ENCODE assay signal across 8 cellular contexts in the genomic region with DNA sequence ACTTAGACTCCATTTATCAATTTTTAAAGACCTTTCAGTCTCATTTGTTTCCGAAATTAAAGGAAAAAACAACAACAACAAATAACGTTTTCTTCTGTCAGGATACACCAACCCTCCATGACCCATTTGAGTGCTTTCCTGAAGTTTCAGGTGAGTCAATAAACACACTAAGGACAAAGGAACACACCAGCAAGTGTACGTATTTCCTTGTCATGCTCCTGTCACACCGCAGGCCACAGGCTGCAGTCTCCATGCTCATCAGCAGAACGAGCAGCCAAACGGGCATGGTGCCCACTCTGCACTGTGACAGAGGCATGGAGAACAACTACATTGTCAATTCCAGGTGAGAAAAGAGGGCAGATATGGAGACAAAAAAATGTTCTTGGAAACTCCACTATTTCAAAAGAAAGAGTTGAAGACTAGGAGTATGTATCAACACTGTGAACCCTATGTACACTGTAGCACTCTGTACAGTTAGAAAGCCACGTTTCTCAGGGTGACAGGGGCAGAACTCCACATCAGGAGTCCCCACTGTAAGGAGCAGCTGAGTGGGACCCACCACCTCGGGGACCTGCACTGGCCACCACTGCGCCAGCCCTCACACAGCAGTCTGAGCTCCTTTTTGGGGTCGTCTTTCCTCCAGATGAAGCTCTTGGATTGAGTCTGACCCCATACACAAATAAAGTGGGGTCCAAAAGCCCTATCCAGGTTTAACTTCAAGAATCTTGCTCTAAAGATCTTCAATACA. TPM values are rescaled to one million over a fixed set of nuclear protein-coding genes. Genes with fewer than 3 reads are reported as not detected.
DNase-seq lines count a peak whose midpoint lies in the region; ATAC-seq lines count a peak whose summit lies in the region.

No MANE protein-coding gene starts in this region.

- H4K5ac ChIP-seq in mesendoderm (ENCODE audit: low read length): no peak overlapping the region

- H3K27ac ChIP-seq in mesendoderm (ENCODE audit: low read depth, low read length): no peak overlapping the region
- H3K27ac ChIP-seq in aorta (ENCODE audit: low read depth in 1 of 2, low read length in 2 of 2): peak overlapping the region; percentile 47 to 96

- H2BK120ac ChIP-seq in mesendoderm (ENCODE audit: low read depth, low read length): no peak overlapping the region

- peak overlapping the region; percentile 15 for H3K9ac ChIP-seq in mesendoderm (ENCODE audit: low read length)

- H3K27ac Mint-ChIP-seq in activated naive CD4-positive, alpha-beta T cell treated with anti-CD3 and anti-CD28 coated beads, Interleukin-2, amount 10 ng/mL, durations not matched to agents 7 days and 5 days: peak overlapping the region; percentile 43
- H3K27ac Mint-ChIP-seq in activated naive CD4-positive, alpha-beta T cell treated with anti-CD3 and anti-CD28 coated beads, Interleukin-2, amount 50 U/mL, for 72 hours: peak overlapping the region in 1 of 2 donors; percentile 5

- no peak overlapping the region for H2BK15ac ChIP-seq in mesendoderm (replicated peaks; ENCODE audit: low read depth)

- H3K79me2 ChIP-seq in mesendoderm (ENCODE audit: control insufficient read depth, insufficient read depth, low read length): peaks cover 69% of the 10 kb centered on the region

- H3K27me3 Mint-ChIP-seq in activated naive CD4-positive, alpha-beta T cell treated with anti-CD3 and anti-CD28 coated beads, Interleukin-2, amount 10 ng/mL, durations not matched to agents 7 days and 5 days: no peaks in the 10 kb centered on the region

- H2AK5ac ChIP-seq in mesendoderm (ENCODE audit: low read length): peak overlapping the region; percentile 66

- H3K4me2 ChIP-seq in mesendoderm (ENCODE audit: low read length): no peak overlapping the region

- H3K27me3 ChIP-seq in mesendoderm (ENCODE audit: insufficient read depth, low read length, poor library complexity) (no peaks in the 10 kb centered on the region), aorta (ENCODE audit: control insufficient read depth in 1 of 2, insufficient read depth in 2 of 2, low read length in 1 of 2) (no peaks in the 10 kb centered on the region)

- WGBS in mesendoderm (ENCODE audit: extremely low coverage, insufficient coverage, low lambda C conversion rate): no CpG with 5 or more reads among the region's 10 CpGs
- 37 to 41% methylated on average over 10 of the region's 10 CpGs for WGBS in aorta, 2 donors

- H3K9me3 ChIP-seq in aorta (ENCODE audit: control insufficient read depth, low read length): no peaks in the 10 kb centered on the region

- H3K36me3 Mint-ChIP-seq in activated naive CD4-positive, alpha-beta T cell treated with anti-CD3 and anti-CD28 coated beads, Interleukin-2, amount 10 ng/mL, durations not matched to agents 7 days and 5 days: peaks cover 24% of the 10 kb centered on the region
- H3K36me3 Mint-ChIP-seq in activated naive CD4-positive, alpha-beta T cell treated with anti-CD3 and anti-CD28 coated beads, Interleukin-2, amount 50 U/mL, for 72 hours: peaks cover 9 to 22% of the 10 kb centered on the region in 2 donors

- H2BK5ac ChIP-seq in mesendoderm (ENCODE audit: low read length): no peak overlapping the region

- H3K23ac ChIP-seq in mesendoderm (ENCODE audit: low read length): no peak overlapping the region

- peak overlapping the region; percentile 61 for H3K4me3 Mint-ChIP-seq in activated naive CD4-positive, alpha-beta T cell treated with anti-CD3 and anti-CD28 coated beads, Interleukin-2, amount 10 ng/mL, durations not matched to agents 7 days and 5 days

- DNase-seq in activated naive CD4-positive, alpha-beta T cell treated with anti-CD3 and anti-CD28 coated beads, Interleukin-2, amount 10 ng/mL, durations not matched to agents 7 days and 5 days: no peak
- DNase-seq in activated naive CD4-positive, alpha-beta T cell treated with anti-CD3 and anti-CD28 coated beads, Interleukin-2, amount 50 U/mL, for 72 hours (ENCODE audit: low spot score in 2 of 2): no peak
- DNase-seq in cerebellar cortex (ENCODE audit: low spot score) (peak; percentile 76), mesendoderm (no peak), aorta (peak; percentile 63 to 80), HuH-7.5 (ENCODE audit: low spot score) (no peak), RPMI8226 (no peak)

- no peaks in the 10 kb centered on the region for H3K9me3 Mint-ChIP-seq in activated naive CD4-positive, alpha-beta T cell treated with anti-CD3 and anti-CD28 coated beads, Interleukin-2, amount 10 ng/mL, durations not matched to agents 7 days and 5 days
- no peaks in the 10 kb centered on the region for H3K9me3 Mint-ChIP-seq in activated naive CD4-positive, alpha-beta T cell treated with anti-CD3 and anti-CD28 coated beads, Interleukin-2, amount 50 U/mL, for 72 hours

- H3K4me1 ChIP-seq in mesendoderm (ENCODE audit: control insufficient read depth, low read depth, low read length) (peaks cover 25% of the 10 kb centered on the region), aorta (ENCODE audit: control insufficient read depth in 1 of 2, insufficient read depth in 2 of 2, low read length in 2 of 2) (peaks cover 0 to 4% of the 10 kb centered on the region in 2 donors)

- H3K56ac ChIP-seq in mesendoderm (ENCODE audit: low read length): peak overlapping the region; percentile 76

- intact Hi-C loops in aorta (cut with DNase I): loop anchor here (5.0 to 10.0 kb wide), 3 partner anchors 54 to 264 kb away; partner anchors contain the start of genes SUMO3 (in 2 of the 2) and UBE2G2 (in 1 of the 2)

- H3K4me3 ChIP-seq in mesendoderm (ENCODE audit: low read length) (no peak overlapping the region), aorta (ENCODE audit: low read length in 2 of 2) (peak overlapping the region in 1 of 2 donors; percentile 35)

- no peak for ATAC-seq in activated naive CD4-positive, alpha-beta T cell treated with anti-CD3 and anti-CD28 coated beads, Interleukin-2, amount 50 U/mL, for 72 hours
- ATAC-seq in aorta (ENCODE audit: low FRiP score) (no peak), GM21528 (IDR thresholded peaks at IDR 0.05; ENCODE audit: low FRiP score, unreplicated experiment) (no peak)

- H3K79me1 ChIP-seq in mesendoderm (ENCODE audit: low read length): peaks cover 24% of the 10 kb centered on the region

- no peak overlapping the region for H3K18ac ChIP-seq in mesendoderm (ENCODE audit: low read length)

- H3K4me1 Mint-ChIP-seq in activated naive CD4-positive, alpha-beta T cell treated with anti-CD3 and anti-CD28 coated beads, Interleukin-2, amount 10 ng/mL, durations not matched to agents 7 days and 5 days: peaks cover 81% of the 10 kb centered on the region

- no peaks in the 10 kb centered on the region for H3K36me3 ChIP-seq in mesendoderm (ENCODE audit: control insufficient read depth, insufficient read depth, low read length)
- H3K36me3 ChIP-seq in aorta (ENCODE audit: control insufficient read depth in 1 of 2, insufficient read depth in 2 of 2, low read length in 1 of 2): no peaks in the 10 kb centered on the region

- CTCF ChIA-PET in activated naive CD4-positive, alpha-beta T cell treated with anti-CD3 and anti-CD28 coated beads, Interleukin-2, amount 10 ng/mL, durations not matched to agents 7 days and 5 days (lab: Charles Lee): interaction anchor here (7.3 kb wide), 1 partner anchor 71 kb away, joined by 93 read pairs; the partner anchor contains the start of gene UBE2G2

- H3K4ac ChIP-seq in mesendoderm (ENCODE audit: low read depth, low read length): no peak overlapping the region

- no peak overlapping the region for H4K8ac ChIP-seq in mesendoderm (ENCODE audit: low read depth, low read length)

RNA-seq across cellular contexts. Expression of gene PTTG1IP, which starts 2.6 kb away (rescaled TPM):
- total RNA-seq in activated naive CD4-positive, alpha-beta T cell treated with anti-CD3 and anti-CD28 coated beads, Interleukin-2, amount 50 U/mL, for 72 hours: 10 to 100 TPM; 61.7 to 99.8 TPM
- 106 TPM for polyA plus RNA-seq in mesendoderm (2013, experiment 1 of 2)
- 104 TPM for polyA plus RNA-seq in mesendoderm (2013, experiment 2 of 2)
- total RNA-seq in aorta: 100 to 1,000 TPM; 268 to 271 TPM
- 100 to 1,000 TPM; 103 to 191 TPM for polyA plus RNA-seq in aorta

RNA-seq across cellular contexts. Expression of gene ITGB2, which starts 49.8 kb away (rescaled TPM):
- total RNA-seq in activated naive CD4-positive, alpha-beta T cell treated with anti-CD3 and anti-CD28 coated beads, Interleukin-2, amount 50 U/mL, for 72 hours: 100 to 1,000 TPM; 151 to 272 TPM
- polyA plus RNA-seq in mesendoderm (2013, experiment 1 of 2): 1.0 TPM
- 1.1 TPM for polyA plus RNA-seq in mesendoderm (2013, experiment 2 of 2)
- total RNA-seq in aorta: 100 to 1,000 TPM in 1 of 2 donors, 10 to 100 TPM in 1; 65.5 to 110 TPM
- polyA plus RNA-seq in aorta: 10 to 100 TPM in 1 of 2 donors, 1 to 10 TPM in 1; 6.7 to 48.5 TPM

RNA-seq across cellular contexts. Expression of gene SUMO3, which starts 53.1 kb away (rescaled TPM):
- total RNA-seq in activated naive CD4-positive, alpha-beta T cell treated with anti-CD3 and anti-CD28 coated beads, Interleukin-2, amount 50 U/mL, for 72 hours: 10 to 100 TPM; 72.8 to 81.2 TPM
- polyA plus RNA-seq in mesendoderm (2013, experiment 1 of 2): 156 TPM
- 154 TPM for polyA plus RNA-seq in mesendoderm (2013, experiment 2 of 2)
- total RNA-seq in aorta: 10 to 100 TPM; 63.2 to 68.9 TPM
- polyA plus RNA-seq in aorta: 10 to 100 TPM; 35.7 to 88.0 TPM

Comparison
In these comparisons a context has a peak if more than half of its experiments do, and no peak if none do; other contexts are left out.
1. DNase-seq: peak in cerebellar cortex (single experiment) and aorta (2 of 2); none in activated naive CD4-positive, alpha-beta T cell treated with anti-CD3 and anti-CD28 coated beads, Interleukin-2, amount 10 ng/mL, durations not matched to agents 7 days and 5 days (single experiment), activated naive CD4-positive, alpha-beta T cell treated with anti-CD3 and anti-CD28 coated beads, Interleukin-2, amount 50 U/mL, for 72 hours (0 of 2), mesendoderm (single experiment), HuH-7.5 (single experiment) and RPMI8226 (single experiment).